In genomic region chr2:223837290-223838061, GRCh38 we compare ENCODE assay signal across 8 cellular contexts. TPM values are rescaled to one million over a fixed set of nuclear protein-coding genes. Genes with fewer than 3 reads are reported as not detected.
DNase-seq lines count a peak whose midpoint lies in the region; ATAC-seq lines count a peak whose summit lies in the region.

Gene AP1S3 (minus strand): TSS chr2:223837582. CDS start chr2:223837450, 132 bp downstream.

- no peaks in the 10 kb centered on the region for H3K9me3 ChIP-seq in skeletal muscle tissue (ENCODE audit: control insufficient read depth in 3 of 3, low read length in 3 of 3)

- DNase-seq in NCI-H1417 treated with DMSO at 0.1 percent for 48 hours (lab: John Stamatoyannopoulos, UW) (peak; percentile 64), T1000 (lab: John Stamatoyannopoulos, UW) (peak; percentile 28), astrocyte of the hippocampus (ENCODE audit: low read depth, low spot score) (peak; percentile 82), GOT3 (lab: John Stamatoyannopoulos, UW) (no peak)

- H3K36me3 ChIP-seq in skeletal muscle tissue (ENCODE audit: control insufficient read depth in 3 of 3, insufficient read depth in 3 of 3, low read length in 3 of 3): no peaks in the 10 kb centered on the region

- peak within 1 kb of the TSS in 1 of 3 donors; percentile 40 for H3K9ac ChIP-seq in skeletal muscle tissue (ENCODE audit: low read depth in 1 of 3, low read length in 3 of 3)

- peaks cover 6 to 10% (median 7%) of the 10 kb centered on the region in 3 donors for H3K4me1 ChIP-seq in skeletal muscle tissue (ENCODE audit: control insufficient read depth in 3 of 3, insufficient read depth in 3 of 3, low read length in 3 of 3)

- no peak within 1 kb of the TSS for H3K27ac ChIP-seq in skeletal muscle tissue (ENCODE audit: low read depth, low read length)

- ATAC-seq in GM18502 (IDR thresholded peaks at IDR 0.05; ENCODE audit: poor library complexity, unreplicated experiment): peak; percentile 76
- peak; percentile 82 for ATAC-seq in HG02798 (IDR thresholded peaks at IDR 0.05; ENCODE audit: poor library complexity, unreplicated experiment)

- H3K4me3 ChIP-seq in iPS-11a (ENCODE audit: low read depth, low read length) (peak within 1 kb of the TSS; percentile 82), skeletal muscle tissue (ENCODE audit: low read length in 3 of 3) (peak within 1 kb of the TSS; percentile 60 to 66 (median 64))

- peaks cover 0 to 14% (median 2%) of the 10 kb centered on the region in 3 donors for H3K27me3 ChIP-seq in skeletal muscle tissue (ENCODE audit: control insufficient read depth in 3 of 3, insufficient read depth in 3 of 3, low read length in 3 of 3)

RNA-seq across cellular contexts. Expression of gene AP1S3, which starts in this region (rescaled TPM):
- 1.0 TPM for total RNA-seq in skeletal muscle tissue
